In genomic region chr2:65319080-65319673, GRCh38 we compare ENCODE assay signal across 19 cellular contexts.
DNase-seq lines count a peak whose midpoint lies in the region; ATAC-seq, FAIRE-seq and TF ChIP-seq lines count a peak whose summit lies in the region.
"Had no signal": no experiment of that assay in that cellular context is flagged by ENCODE, and none has a peak within 500 bp of the region (broad histone marks: within the 10 kb centered on the region; RNA-seq: fewer than 3 reads in every experiment).

No MANE protein-coding gene starts in this region.

- H3K4me3 Mint-ChIP-seq in stimulated activated naive CD8-positive, alpha-beta T cell treated with anti-CD3 and anti-CD28 coated beads, Interleukin-15, Interleukin-2, amounts not matched to agents 100 ng/mL and 50 ng/mL, for 24 hours: no peak overlapping the region
- no peak overlapping the region for H3K4me3 Mint-ChIP-seq in activated CD4-positive, alpha-beta memory T cell treated with anti-CD3 and anti-CD28 coated beads for 36 hours
- H3K4me3 Mint-ChIP-seq: stimulated activated naive CD8-positive, alpha-beta T cell treated with anti-CD3 and anti-CD28 coated beads, Interleukin-15, amount 100 ng/mL, for 72 hours had no signal

- H2AFZ ChIP-seq in keratinocyte (ENCODE audit: control insufficient read depth, low read length): no peak overlapping the region

- no peak for ATAC-seq in stimulated activated naive CD8-positive, alpha-beta T cell treated with anti-CD3 and anti-CD28 coated beads, Interleukin-15, Interleukin-2, amounts not matched to agents 100 U/mL and 50 U/mL, for 24 hours
- no peak for ATAC-seq in GM21576 (IDR thresholded peaks at IDR 0.05; ENCODE audit: unreplicated experiment)
- ATAC-seq in GM18520 (IDR thresholded peaks at IDR 0.05; ENCODE audit: unreplicated experiment): no peak

- peaks cover 11% of the 10 kb centered on the region for H3K36me3 Mint-ChIP-seq in stimulated activated naive CD8-positive, alpha-beta T cell treated with anti-CD3 and anti-CD28 coated beads, Interleukin-15, Interleukin-2, amounts not matched to agents 100 ng/mL and 50 ng/mL, for 24 hours (ENCODE audit: low read depth)
- peaks cover 4% of the 10 kb centered on the region for H3K36me3 Mint-ChIP-seq in activated CD4-positive, alpha-beta memory T cell treated with anti-CD3 and anti-CD28 coated beads for 36 hours

- dilution Hi-C loops in keratinocyte (cut with MboI; ENCODE audit: extremely low pct_ligation_motif_present, low sequenced_read_pairs): no loop called here

- H3K79me2 ChIP-seq in keratinocyte (ENCODE audit: control insufficient read depth, insufficient read depth, low read length): peaks cover 17% of the 10 kb centered on the region

- peak overlapping the region; percentile 83 for H3K4me2 ChIP-seq in keratinocyte (ENCODE audit: control insufficient read depth, extremely low read depth, insufficient read depth, low read depth, low read length)

- no peak for TF ChIP-seq CTCF in keratinocyte (optimal IDR thresholded peaks at IDR 0.05 in 1 of 3, IDR thresholded peaks at IDR 0.05 in 1 of 3, conservative IDR thresholded peaks at IDR 0.05 in 1 of 3; ENCODE audit: extremely low read depth in 1 of 3, insufficient read depth in 2 of 3, low read length in 3 of 3)

- H3K9me3 ChIP-seq in keratinocyte (ENCODE audit: control insufficient read depth, low read depth, low read length): no peaks in the 10 kb centered on the region

- POLR2A ChIA-PET in activated CD4-positive, alpha-beta memory T cell treated with anti-CD3 and anti-CD28 coated beads for 36 hours (lab: Charles Lee): interaction anchor here (1.1 to 2.8 kb wide), 5 partner anchors 19 to 117 kb away, joined by 4 to 28 read pairs (median 12); no protein-coding TSS in a partner anchor

- CTCF ChIA-PET in activated CD4-positive, alpha-beta memory T cell treated with anti-CD3 and anti-CD28 coated beads for 36 hours (lab: Charles Lee): interaction anchor here (1.4 to 3.3 kb wide), 8 partner anchors 19 to 120 kb away, joined by 4 to 28 read pairs (median 10); partner anchors contain the start of gene ACTR2

- no peaks in the 10 kb centered on the region for H3K9me1 ChIP-seq in keratinocyte (ENCODE audit: control insufficient read depth, extremely low read depth, insufficient read depth, low read length)

- peak overlapping the region; percentile 41 for H3K27ac Mint-ChIP-seq in stimulated activated naive CD8-positive, alpha-beta T cell treated with anti-CD3 and anti-CD28 coated beads, Interleukin-15, Interleukin-2, amounts not matched to agents 100 ng/mL and 50 ng/mL, for 24 hours
- H3K27ac Mint-ChIP-seq in activated CD4-positive, alpha-beta memory T cell treated with anti-CD3 and anti-CD28 coated beads for 36 hours: peak overlapping the region; percentile 62
- H3K27ac Mint-ChIP-seq: activated T-helper 2 cell treated with anti-CD3 and anti-CD28 coated beads, Interferon-gamma antibody, Interleukin-2, Interleukin-4, amounts not matched to agents 10 μg/mL and 5 μg/mL and 100 μg/mL, durations not matched to agents 14 hours and 24 hours and 36 hours; stimulated activated naive CD8-positive, alpha-beta T cell treated with anti-CD3 and anti-CD28 coated beads, Interleukin-15, amount 100 ng/mL, for 72 hours had no signal

- H3K9ac ChIP-seq in keratinocyte (ENCODE audit: control insufficient read depth, extremely low read depth, insufficient read depth, low read length): peak overlapping the region; percentile 72

- H3K27me3 Mint-ChIP-seq in stimulated activated naive CD8-positive, alpha-beta T cell treated with anti-CD3 and anti-CD28 coated beads, Interleukin-15, Interleukin-2, amounts not matched to agents 100 ng/mL and 50 ng/mL, for 24 hours: no peaks in the 10 kb centered on the region
- no peaks in the 10 kb centered on the region for H3K27me3 Mint-ChIP-seq in activated CD4-positive, alpha-beta memory T cell treated with anti-CD3 and anti-CD28 coated beads for 36 hours
- H3K27me3 Mint-ChIP-seq: stimulated activated naive CD8-positive, alpha-beta T cell treated with anti-CD3 and anti-CD28 coated beads, Interleukin-15, amount 100 ng/mL, for 72 hours had no signal

- H4K20me1 ChIP-seq in keratinocyte (ENCODE audit: control insufficient read depth, extremely low read depth, insufficient read depth, low read length): no peaks in the 10 kb centered on the region

- peaks cover 23% of the 10 kb centered on the region for H3K4me1 Mint-ChIP-seq in stimulated activated naive CD8-positive, alpha-beta T cell treated with anti-CD3 and anti-CD28 coated beads, Interleukin-15, Interleukin-2, amounts not matched to agents 100 ng/mL and 50 ng/mL, for 24 hours (ENCODE audit: low read depth)
- H3K4me1 Mint-ChIP-seq in activated CD4-positive, alpha-beta memory T cell treated with anti-CD3 and anti-CD28 coated beads for 36 hours (ENCODE audit: low read depth): peaks cover 24% of the 10 kb centered on the region

- intact Hi-C loops in activated CD4-positive, alpha-beta memory T cell treated with anti-CD3 and anti-CD28 coated beads for 36 hours (cut with micrococcal nuclease): loop anchor here (5.0 kb wide), 1 partner anchor 42 kb away; no protein-coding TSS in a partner anchor
- intact Hi-C loops in posterior cingulate gyrus (cut with DNase I): no loop called here

- no peaks in the 10 kb centered on the region for H3K27me3 ChIP-seq in keratinocyte (ENCODE audit: control insufficient read depth, extremely low read depth, insufficient read depth, low read length)

- no peaks in the 10 kb centered on the region for H3K9me3 Mint-ChIP-seq in stimulated activated naive CD8-positive, alpha-beta T cell treated with anti-CD3 and anti-CD28 coated beads, Interleukin-15, Interleukin-2, amounts not matched to agents 100 ng/mL and 50 ng/mL, for 24 hours
- H3K9me3 Mint-ChIP-seq in activated CD4-positive, alpha-beta memory T cell treated with anti-CD3 and anti-CD28 coated beads for 36 hours: no peaks in the 10 kb centered on the region
- H3K9me3 Mint-ChIP-seq: activated T-helper 2 cell treated with anti-CD3 and anti-CD28 coated beads, Interferon-gamma antibody, Interleukin-2, Interleukin-4, amounts not matched to agents 10 μg/mL and 5 μg/mL and 100 μg/mL, durations not matched to agents 14 hours and 24 hours and 36 hours; immature natural killer cell; stimulated activated naive CD8-positive, alpha-beta T cell treated with anti-CD3 and anti-CD28 coated beads, Interleukin-15, amount 100 ng/mL, for 72 hours had no signal

- peak overlapping the region; percentile 95 for H3K27ac ChIP-seq in keratinocyte (ENCODE audit: control insufficient read depth, insufficient read depth, low read length)

- H3K4me3 ChIP-seq in keratinocyte (ENCODE audit: control insufficient read depth in 2 of 3, extremely low read depth in 1 of 3, insufficient read depth in 2 of 3, low read depth in 1 of 3, low read length in 3 of 3): no peak overlapping the region

- DNase-seq in stimulated activated naive CD8-positive, alpha-beta T cell treated with anti-CD3 and anti-CD28 coated beads, Interleukin-15, Interleukin-2, amounts not matched to agents 100 U/mL and 50 U/mL, for 24 hours: no peak
- no peak for DNase-seq in activated CD4-positive, alpha-beta memory T cell treated with anti-CD3 and anti-CD28 coated beads for 36 hours
- DNase-seq in keratinocyte (ENCODE audit: low read depth, low spot score) (no peak), GF-D8 (lab: John Stamatoyannopoulos, UW) (no peak), posterior cingulate gyrus (no peak)
- DNase-seq: anterior cingulate cortex; immature natural killer cell; KG1; mesendoderm; NCI-H1105; SHP77; stimulated activated naive CD8-positive, alpha-beta T cell treated with anti-CD3 and anti-CD28 coated beads, Interleukin-15, amount 100 ng/mL, for 72 hours had no signal

- H3K36me3 ChIP-seq in keratinocyte (ENCODE audit: control insufficient read depth in 2 of 2, extremely low read depth in 1 of 2, insufficient read depth in 2 of 2, low read length in 2 of 2): peaks cover 6 to 25% of the 10 kb centered on the region in 2 experiments

- FAIRE-seq in keratinocyte (lab: Jason Lieb, UNC): no peak
- FAIRE-seq: colon, GM18507, GM19239 had no signal

- H3K4me1 ChIP-seq in keratinocyte (ENCODE audit: control insufficient read depth, extremely low read depth, insufficient read depth, low read length): peaks cover 67% of the 10 kb centered on the region
